ENCODE assay signal across 9 cellular contexts in genomic region chr4:146207410-146207809, GRCh38. TPM values are rescaled to one million over a fixed set of nuclear protein-coding genes. Genes with fewer than 3 reads are reported as not detected.
"Had no signal": no experiment of that assay in that cellular context is flagged by ENCODE, and none has a peak within 500 bp of the region (broad histone marks: within the 10 kb centered on the region; RNA-seq: fewer than 3 reads in every experiment).

No MANE protein-coding gene starts in this region.

- FAIRE-seq: G401.6, GM12878, GM12891, GM12892, GM18507, GM19239 had no signal

- DNase-seq: GDM1, GF-D8 had no signal

- H3K4me3 ChIP-seq: GM12878 had no signal

RNA-seq across cellular contexts. Expression of gene REELD1, which starts 6.9 kb away (rescaled TPM):
- total RNA-seq: G401 had no signal
